8 cellular contexts compared by ENCODE assay signal in genomic region chr11:84564180-84564866, GRCh38.
A peak's percentile ranks its signal among the peaks of the same experiment; 100 is the strongest.
DNase-seq lines count a peak whose midpoint lies in the region; ATAC-seq and TF ChIP-seq lines count a peak whose summit lies in the region.

No MANE protein-coding gene starts in this region.

- DNase-seq in NCI-H82 (lab: John Stamatoyannopoulos, UW), result peak; percentile 46
- DNase-seq in NCI-H82 treated with DMSO at 0.1 percent for 48 hours (lab: John Stamatoyannopoulos, UW; ENCODE audit: unreplicated experiment), result no peak
- DNase-seq in SJCRH30, result peak; percentile 25 to 70
- peak; percentile 60 for DNase-seq in epithelial cell of esophagus (ENCODE audit: low read depth)
- DNase-seq in neural crest cell (ENCODE audit: low read depth, low spot score), result peak; percentile 46
- no peak for DNase-seq in NK-92 (lab: John Stamatoyannopoulos, UW; ENCODE audit: unreplicated experiment)

- no peak overlapping the region for H3K27ac Mint-ChIP-seq in neural crest cell (ENCODE audit: unreplicated experiment)

- no peaks in the 10 kb centered on the region for H3K4me1 ChIP-seq in SJCRH30

- no peaks in the 10 kb centered on the region for H3K4me1 Mint-ChIP-seq in neural crest cell

- H3K27me3 Mint-ChIP-seq in neural crest cell (ENCODE audit: low read depth), result peaks cover 15% of the 10 kb centered on the region

- ATAC-seq in GM19468 (IDR thresholded peaks at IDR 0.05; ENCODE audit: extremely low read depth, unreplicated experiment) (peak; percentile 89), HG03469 (IDR thresholded peaks at IDR 0.05; ENCODE audit: unreplicated experiment) (peak; percentile 81)

- no peaks in the 10 kb centered on the region for H3K27me3 ChIP-seq in SJCRH30

- no peak overlapping the region for H3K4me3 Mint-ChIP-seq in neural crest cell

- no peaks in the 10 kb centered on the region for H3K36me3 Mint-ChIP-seq in neural crest cell (ENCODE audit: low read depth)

- H3K27ac ChIP-seq in SJCRH30, result no peak overlapping the region

- H3K4me3 ChIP-seq in SJCRH30 (no peak overlapping the region), epithelial cell of esophagus (ENCODE audit: low read length) (no peak overlapping the region)

- H3K9me3 Mint-ChIP-seq in neural crest cell, result no peaks in the 10 kb centered on the region

- peak; percentile 90 for TF ChIP-seq CTCF in epithelial cell of esophagus (IDR thresholded peaks at IDR 0.05; ENCODE audit: insufficient read depth, low read depth, low read length, missing control alignments)
- TF ChIP-seq CTCF in neural crest cell (conservative IDR thresholded peaks at IDR 0.05), result peak; percentile 91

- H3K36me3 ChIP-seq in SJCRH30, result no peaks in the 10 kb centered on the region

- no peaks in the 10 kb centered on the region for H3K9me3 ChIP-seq in SJCRH30 (replicated peaks)

Comparison
In these comparisons a context has a peak if more than half of its experiments do, and no peak if none do; other contexts are left out.
1. DNase-seq: peak in NCI-H82 (single experiment), SJCRH30 (2 of 2), epithelial cell of esophagus (single experiment) and neural crest cell (single experiment); none in NCI-H82 treated with DMSO at 0.1 percent for 48 hours (single experiment) and NK-92 (single experiment).